Comparison of ENCODE assay signal across 9 cellular contexts in genomic region chr16:88527186-88527936, GRCh38. TPM values are rescaled to one million over a fixed set of nuclear protein-coding genes. Genes with fewer than 3 reads are reported as not detected.
DNase-seq lines count a peak whose midpoint lies in the region; ATAC-seq, FAIRE-seq and TF ChIP-seq lines count a peak whose summit lies in the region.
"Had no signal": no experiment of that assay in that cellular context is flagged by ENCODE, and none has a peak within 500 bp of the region (broad histone marks: within the 10 kb centered on the region; RNA-seq: fewer than 3 reads in every experiment).

No MANE protein-coding gene starts in this region.

- CTCF ChIA-PET in SK-N-SH (lab: Yijun Ruan, JAX): interaction anchor here (0.7 to 3.9 kb wide), 9 partner anchors 12 to 90 kb away, joined by 3 to 16 read pairs (median 4); no protein-coding TSS in a partner anchor

- peak overlapping the region in 1 of 2 experiments; percentile 22; a peak in 1 of 4 replicates for H3K27ac ChIP-seq in SK-N-SH (ENCODE audit: low read depth in 2 of 2, low read length in 1 of 2)
- peak overlapping the region in 1 of 2 donors; percentile 35 for H3K27ac ChIP-seq in small intestine (ENCODE audit: low read depth in 1 of 2, low read length in 1 of 2)

- H3K27me3 ChIP-seq in SK-N-SH (ENCODE audit: insufficient read depth) (no peaks in the 10 kb centered on the region), small intestine (ENCODE audit: control insufficient read depth in 2 of 2, insufficient read depth in 2 of 2, low read length in 2 of 2) (no peaks in the 10 kb centered on the region)

- WGBS in SK-N-SH (ENCODE audit: low lambda C conversion rate): 56% methylated on average over 17 of the region's 32 CpGs
- WGBS in small intestine, 3 donors: 24 to 39% (median 28%) methylated on average over 26 to 32 of the region's 32 CpGs

- no peak overlapping the region for H2AFZ ChIP-seq in SK-N-SH (ENCODE audit: low read depth)

- peak; percentile 90 for DNase-seq in AG08396 (ENCODE audit: low spot score)
- peak; percentile 95 for DNase-seq in GM19239 (ENCODE audit: insufficient read length, low spot score)
- peak; percentile 95 for DNase-seq in SK-N-SH
- peak; percentile 83 for DNase-seq in activated naive CD8-positive, alpha-beta T cell treated with anti-CD3 and anti-CD28 coated beads, Interleukin-2, amount 10 ng/mL, durations not matched to agents 7 days and 5 days
- peak; percentile 77 for DNase-seq in left cardiac atrium
- DNase-seq in small intestine: peak; percentile 72

- no peaks in the 10 kb centered on the region for H4K20me1 ChIP-seq in SK-N-SH (ENCODE audit: insufficient read depth)

- H3K4me1 ChIP-seq in SK-N-SH (ENCODE audit: control insufficient read depth in 1 of 2, insufficient read depth in 2 of 2, low read depth in 1 of 2, low read length in 1 of 2): peaks cover 0 to 9% of the 10 kb centered on the region in 2 experiments; a peak in 1 of 4 replicates
- peaks cover 7 to 9% of the 10 kb centered on the region in 2 donors for H3K4me1 ChIP-seq in small intestine (ENCODE audit: control insufficient read depth in 2 of 2, insufficient read depth in 1 of 2, low read depth in 1 of 2, low read length in 1 of 2)

- H3K79me2 ChIP-seq in SK-N-SH (ENCODE audit: insufficient read depth): no peaks in the 10 kb centered on the region

- H3K4me2 ChIP-seq in SK-N-SH: no peak overlapping the region

- H3K9me2 ChIP-seq in SK-N-SH: no peaks in the 10 kb centered on the region

- H3F3A ChIP-seq in SK-N-SH (replicated peaks; ENCODE audit: insufficient read depth): no peaks in the 10 kb centered on the region

- no peak overlapping the region for H3K9ac ChIP-seq in SK-N-SH

- no peaks in the 10 kb centered on the region for H3K9me3 ChIP-seq in SK-N-SH
- H3K9me3 ChIP-seq in small intestine (ENCODE audit: control insufficient read depth, low read depth): no peaks in the 10 kb centered on the region

- peaks cover 0 to 6% of the 10 kb centered on the region in 2 experiments for H3K36me3 ChIP-seq in SK-N-SH (replicated peaks in 1 of 2; ENCODE audit: control insufficient read depth in 1 of 2, insufficient read depth in 2 of 2, low read length in 1 of 2)
- peaks cover 0 to 5% of the 10 kb centered on the region in 2 donors for H3K36me3 ChIP-seq in small intestine (ENCODE audit: control insufficient read depth in 2 of 2, insufficient read depth in 2 of 2, low read length in 2 of 2)

- peak; percentile 89 for TF ChIP-seq RAD21 in SK-N-SH (IDR thresholded peaks at IDR 0.05; ENCODE audit: low read length)

- TF ChIP-seq CTCF in SK-N-SH (IDR thresholded peaks at IDR 0.05): peak; percentile 69

- intact Hi-C loops in left cardiac atrium (cut with DNase I): loop anchor here (1.0 to 5.0 kb wide), 2 partner anchors 84 to 85 kb away; no protein-coding TSS in a partner anchor

- no peak overlapping the region for H3K4me3 Mint-ChIP-seq in activated naive CD8-positive, alpha-beta T cell treated with anti-CD3 and anti-CD28 coated beads, Interleukin-2, amount 10 ng/mL, durations not matched to agents 7 days and 5 days

- peak; percentile 63 for FAIRE-seq in GM19239 (lab: Jason Lieb, UNC)
- no peak for FAIRE-seq in small intestine (lab: Jason Lieb, UNC)

- TF ChIP-seq EP300 in SK-N-SH (IDR thresholded peaks at IDR 0.05; ENCODE audit: borderline replicate concordance in 1 of 2, low read depth in 1 of 2, low read length in 1 of 2): no peak

- H3K27ac Mint-ChIP-seq in activated naive CD8-positive, alpha-beta T cell treated with anti-CD3 and anti-CD28 coated beads, Interleukin-2, amount 10 ng/mL, durations not matched to agents 7 days and 5 days: no peak overlapping the region

- peak; percentile 61 for ATAC-seq in activated naive CD8-positive, alpha-beta T cell treated with anti-CD3 and anti-CD28 coated beads, Interleukin-2, amount 10 ng/mL, durations not matched to agents 7 days and 5 days (ENCODE audit: low read depth)
- ATAC-seq in left cardiac atrium (peak; percentile 59 to 70), HG02970 (IDR thresholded peaks at IDR 0.05; ENCODE audit: low FRiP score, unreplicated experiment) (no peak), GM19035 (IDR thresholded peaks at IDR 0.05; ENCODE audit: unreplicated experiment) (no peak)

- H3K36me3 Mint-ChIP-seq in activated naive CD8-positive, alpha-beta T cell treated with anti-CD3 and anti-CD28 coated beads, Interleukin-2, amount 10 ng/mL, durations not matched to agents 7 days and 5 days: no peaks in the 10 kb centered on the region

- no peaks in the 10 kb centered on the region for H3K27me3 Mint-ChIP-seq in activated naive CD8-positive, alpha-beta T cell treated with anti-CD3 and anti-CD28 coated beads, Interleukin-2, amount 10 ng/mL, durations not matched to agents 7 days and 5 days

- H3K4me1 Mint-ChIP-seq in activated naive CD8-positive, alpha-beta T cell treated with anti-CD3 and anti-CD28 coated beads, Interleukin-2, amount 10 ng/mL, durations not matched to agents 7 days and 5 days: peaks cover 2% of the 10 kb centered on the region

- POLR2A ChIA-PET in SK-N-SH (lab: Yijun Ruan, JAX): no interaction called here
- POLR2A ChIA-PET in activated naive CD8-positive, alpha-beta T cell treated with anti-CD3 and anti-CD28 coated beads, Interleukin-2, amount 10 ng/mL, durations not matched to agents 7 days and 5 days (lab: Charles Lee): no interaction called here

- H3K9me3 Mint-ChIP-seq in activated naive CD8-positive, alpha-beta T cell treated with anti-CD3 and anti-CD28 coated beads, Interleukin-2, amount 10 ng/mL, durations not matched to agents 7 days and 5 days: no peaks in the 10 kb centered on the region

- peak overlapping the region in 1 of 2 experiments; percentile 48; a peak in 1 of 4 replicates for H3K4me3 ChIP-seq in SK-N-SH (ENCODE audit: low read depth in 2 of 2, low read length in 1 of 2)
- H3K4me3 ChIP-seq in small intestine (ENCODE audit: low read depth in 1 of 2, low read length in 2 of 2): no peak overlapping the region
- H3K4me3 ChIP-seq: skin epidermis had no signal

TF ChIP-seq in SK-N-SH, 30 proteins besides CTCF, POLR2A, EP300 and RAD21:
- TF ChIP-seq SMC3 (IDR thresholded peaks at IDR 0.05; ENCODE audit: low read depth, low read length) (peak; percentile 86), TAF1 (IDR thresholded peaks at IDR 0.05; ENCODE audit: borderline replicate concordance, low read depth, low read length) (no peak)

RNA-seq across cellular contexts. Expression of gene ZC3H18, which starts 42.8 kb away (rescaled TPM):
- 18.1 and 32.7 TPM in 2 replicates for polyA plus RNA-seq in SK-N-SH (2012; rRNA removed)
- 17.4 and 19.4 TPM in 2 replicates for polyA plus RNA-seq in SK-N-SH (2012; cell fraction: cytosol; rRNA removed)
- polyA plus RNA-seq in SK-N-SH (2012; cell fraction: nucleus; rRNA removed): 76.1 and 100 TPM in 2 replicates
- 10 to 100 TPM; 83.4 to 88.7 TPM for total RNA-seq in activated naive CD8-positive, alpha-beta T cell treated with anti-CD3 and anti-CD28 coated beads, Interleukin-2, amount 10 ng/mL, durations not matched to agents 7 days and 5 days
- 10 to 100 TPM; 23.1 to 25.3 TPM for total RNA-seq in left cardiac atrium
- 10 to 100 TPM; 19.7 to 31.5 (median 24.9) TPM for polyA plus RNA-seq in small intestine

Comparison
In these comparisons a context has a peak if more than half of its experiments do, and no peak if none do; other contexts are left out.
1. ATAC-seq: peak in activated naive CD8-positive, alpha-beta T cell treated with anti-CD3 and anti-CD28 coated beads, Interleukin-2, amount 10 ng/mL, durations not matched to agents 7 days and 5 days (single experiment) and left cardiac atrium (2 of 2); none in HG02970 (single experiment) and GM19035 (single experiment).
2. Peak in every context shown above with its lines, with median percentiles within 50 percentile points of each other: DNase-seq.